In genomic region chr13:40313269-40314200, GRCh38 we compare ENCODE assay signal across 21 cellular contexts.
DNase-seq lines count a peak whose midpoint lies in the region; ATAC-seq and TF ChIP-seq lines count a peak whose summit lies in the region.
"Had no signal": no experiment of that assay in that cellular context is flagged by ENCODE, and none has a peak within 500 bp of the region (broad histone marks: within the 10 kb centered on the region; RNA-seq: fewer than 3 reads in every experiment).

No MANE protein-coding gene starts in this region.

- TF ChIP-seq CTCF in gastroesophageal sphincter (IDR thresholded peaks at IDR 0.05) (no peak), MCF 10A (IDR thresholded peaks at IDR 0.05; ENCODE audit: unreplicated experiment) (no peak), nephron progenitor cell (IDR thresholded peaks at IDR 0.05) (no peak)

- ATAC-seq in stimulated activated naive CD8-positive, alpha-beta T cell treated with anti-CD3 and anti-CD28 coated beads, Interleukin-15, amount 100 ng/mL, for 72 hours, result no peak
- peak; percentile 53 for ATAC-seq in gastroesophageal sphincter
- ATAC-seq in aorta (ENCODE audit: low FRiP score), result peak; percentile 53
- ATAC-seq: A549 had no signal

- WGBS in gastroesophageal sphincter (ENCODE audit: low coverage in 1 of 2), 2 donors, result 75 to 83% methylated on average over 10 to 11 of the region's 12 CpGs
- WGBS in mesendoderm (ENCODE audit: extremely low coverage, insufficient coverage, low lambda C conversion rate), result no CpG with 5 or more reads among the region's 12 CpGs
- 89 to 92% methylated on average over 12 of the region's 12 CpGs for WGBS in aorta, 2 donors

- DNase-seq in stimulated activated naive CD8-positive, alpha-beta T cell treated with anti-CD3 and anti-CD28 coated beads, Interleukin-15, amount 100 ng/mL, for 72 hours, result no peak
- DNase-seq in mesendoderm (no peak), aorta (no peak), germinal center (ENCODE audit: low spot score) (no peak), MCF 10A (ENCODE audit: unreplicated experiment) (no peak), nephron progenitor cell (no peak)
- DNase-seq: activated CD8-positive, alpha-beta memory T cell treated with anti-CD3 and anti-CD28 coated beads for 24 hours; amniotic stem cell; kidney; NCI-H1092 treated with DMSO at 0.1 percent for 48 hours; NCI-H82; posterior cingulate gyrus; stimulated activated CD4-positive, alpha-beta T cell treated with anti-CD3 and anti-CD28 coated beads, Interleukin-15, amount 100 ng/mL, for 24 hours; stimulated activated naive CD4-positive, alpha-beta T cell treated with Interleukin-2 at 50 U/mL for 16 hours; WERI-Rb-1 had no signal

- no TSS peak for BruUV-seq in MCF 10A (replicated peaks; lab: Mats Ljungman, UMichigan)

- H2BK15ac ChIP-seq in mesendoderm (replicated peaks; ENCODE audit: low read depth), result peak overlapping the region; percentile 93

- POLR2A ChIA-PET in MCF 10A (lab: Yijun Ruan, JAX), result no interaction called here

- H3K23ac ChIP-seq in mesendoderm (ENCODE audit: low read length), result no peak overlapping the region

- no peaks in the 10 kb centered on the region for H3K36me3 Mint-ChIP-seq in stimulated activated naive CD8-positive, alpha-beta T cell treated with anti-CD3 and anti-CD28 coated beads, Interleukin-15, Interleukin-2, amounts not matched to agents 100 ng/mL and 50 ng/mL, for 24 hours (ENCODE audit: low read depth)
- H3K36me3 Mint-ChIP-seq in MCF 10A (ENCODE audit: insufficient read depth, unreplicated experiment) (peaks cover 6% of the 10 kb centered on the region), nephron progenitor cell (ENCODE audit: low read depth) (no peaks in the 10 kb centered on the region)
- H3K36me3 Mint-ChIP-seq: IgD-negative memory B cell had no signal

- H3K27ac Mint-ChIP-seq in stimulated activated naive CD8-positive, alpha-beta T cell treated with anti-CD3 and anti-CD28 coated beads, Interleukin-15, Interleukin-2, amounts not matched to agents 100 ng/mL and 50 ng/mL, for 24 hours, result peak overlapping the region; percentile 21
- H3K27ac Mint-ChIP-seq in stimulated activated naive CD8-positive, alpha-beta T cell treated with anti-CD3 and anti-CD28 coated beads, Interleukin-15, amount 100 ng/mL, for 72 hours, result no peak overlapping the region
- no peak overlapping the region for H3K27ac Mint-ChIP-seq in MCF 10A (ENCODE audit: low read depth, unreplicated experiment)
- H3K27ac Mint-ChIP-seq in nephron progenitor cell, result no peak overlapping the region

- no peak overlapping the region for H3K4ac ChIP-seq in mesendoderm (ENCODE audit: low read depth, low read length)

- no peak for TF ChIP-seq POLR2A in gastroesophageal sphincter (IDR thresholded peaks at IDR 0.05)

- H3K79me2 ChIP-seq in mesendoderm (ENCODE audit: control insufficient read depth, insufficient read depth, low read length), result no peaks in the 10 kb centered on the region

- peaks cover 0 to 5% (median 0%) of the 10 kb centered on the region in 3 donors for H3K4me1 ChIP-seq in gastroesophageal sphincter
- no peaks in the 10 kb centered on the region for H3K4me1 ChIP-seq in mesendoderm (ENCODE audit: control insufficient read depth, low read depth, low read length)
- H3K4me1 ChIP-seq in aorta (ENCODE audit: control insufficient read depth in 1 of 2, insufficient read depth in 2 of 2, low read length in 2 of 2), result no peaks in the 10 kb centered on the region
- H3K4me1 ChIP-seq: A549 had no signal

- no peak overlapping the region for H3K18ac ChIP-seq in mesendoderm (ENCODE audit: low read length)

- H4K8ac ChIP-seq in mesendoderm (ENCODE audit: low read depth, low read length), result no peak overlapping the region

- no peak overlapping the region for H4K5ac ChIP-seq in mesendoderm (ENCODE audit: low read length)

- no peak overlapping the region for H3K56ac ChIP-seq in mesendoderm (ENCODE audit: low read length)

- H3K27me3 Mint-ChIP-seq in stimulated activated naive CD8-positive, alpha-beta T cell treated with anti-CD3 and anti-CD28 coated beads, Interleukin-15, Interleukin-2, amounts not matched to agents 100 ng/mL and 50 ng/mL, for 24 hours, result no peaks in the 10 kb centered on the region
- no peaks in the 10 kb centered on the region for H3K27me3 Mint-ChIP-seq in stimulated activated naive CD8-positive, alpha-beta T cell treated with anti-CD3 and anti-CD28 coated beads, Interleukin-15, amount 100 ng/mL, for 72 hours
- H3K27me3 Mint-ChIP-seq in MCF 10A (ENCODE audit: insufficient read depth, unreplicated experiment) (no peaks in the 10 kb centered on the region), nephron progenitor cell (ENCODE audit: low read depth, poor library complexity) (no peaks in the 10 kb centered on the region)

- peak overlapping the region in 2 of 4 donors; percentile 2 to 57 for H3K27ac ChIP-seq in gastroesophageal sphincter
- H3K27ac ChIP-seq in mesendoderm (ENCODE audit: low read depth, low read length), result no peak overlapping the region
- no peak overlapping the region for H3K27ac ChIP-seq in aorta (ENCODE audit: low read depth in 1 of 2, low read length in 2 of 2)
- H3K27ac ChIP-seq: A549, C4-2B, epithelial cell of prostate, WERI-Rb-1 had no signal

- intact Hi-C loops in aorta (cut with DNase I), result no loop called here
- intact Hi-C loops in MCF 10A (cut with micrococcal nuclease), result loop anchor here (10.0 kb wide), 1 partner anchor 59 kb away; no protein-coding TSS in a partner anchor

- H2BK120ac ChIP-seq in mesendoderm (ENCODE audit: low read depth, low read length), result no peak overlapping the region

- no peak overlapping the region for H2AK5ac ChIP-seq in mesendoderm (ENCODE audit: low read length)

- no peak overlapping the region for H3K4me2 ChIP-seq in mesendoderm (ENCODE audit: low read length)
- H3K4me2 ChIP-seq: A549 had no signal

- H3K9me3 ChIP-seq in gastroesophageal sphincter, result no peaks in the 10 kb centered on the region
- no peaks in the 10 kb centered on the region for H3K9me3 ChIP-seq in aorta (ENCODE audit: control insufficient read depth, low read length)
- H3K9me3 ChIP-seq: A549 had no signal

- H3K4me3 ChIP-seq in gastroesophageal sphincter, result no peak overlapping the region
- no peak overlapping the region for H3K4me3 ChIP-seq in mesendoderm (ENCODE audit: low read length)
- H3K4me3 ChIP-seq in aorta (ENCODE audit: low read length in 2 of 2), result no peak overlapping the region
- H3K4me3 ChIP-seq: A549 had no signal

- H3K27me3 ChIP-seq in gastroesophageal sphincter (no peaks in the 10 kb centered on the region), mesendoderm (ENCODE audit: insufficient read depth, low read length, poor library complexity) (no peaks in the 10 kb centered on the region), aorta (ENCODE audit: control insufficient read depth in 1 of 2, insufficient read depth in 2 of 2, low read length in 1 of 2) (no peaks in the 10 kb centered on the region)

- no peak overlapping the region for H3K9ac ChIP-seq in mesendoderm (ENCODE audit: low read length)

- H3K79me1 ChIP-seq in mesendoderm (ENCODE audit: low read length), result no peaks in the 10 kb centered on the region

- H3K4me3 Mint-ChIP-seq in stimulated activated naive CD8-positive, alpha-beta T cell treated with anti-CD3 and anti-CD28 coated beads, Interleukin-15, Interleukin-2, amounts not matched to agents 100 ng/mL and 50 ng/mL, for 24 hours, result peak overlapping the region; percentile 42
- no peak overlapping the region for H3K4me3 Mint-ChIP-seq in stimulated activated naive CD8-positive, alpha-beta T cell treated with anti-CD3 and anti-CD28 coated beads, Interleukin-15, amount 100 ng/mL, for 72 hours
- no peak overlapping the region for H3K4me3 Mint-ChIP-seq in MCF 10A (ENCODE audit: unreplicated experiment)
- no peak overlapping the region for H3K4me3 Mint-ChIP-seq in nephron progenitor cell
- H3K4me3 Mint-ChIP-seq: IgD-negative memory B cell had no signal

- no peak for TF ChIP-seq EP300 in gastroesophageal sphincter (IDR thresholded peaks at IDR 0.05)

- peaks cover 56% of the 10 kb centered on the region for H3K4me1 Mint-ChIP-seq in stimulated activated naive CD8-positive, alpha-beta T cell treated with anti-CD3 and anti-CD28 coated beads, Interleukin-15, Interleukin-2, amounts not matched to agents 100 ng/mL and 50 ng/mL, for 24 hours (ENCODE audit: low read depth)
- peaks cover 62% of the 10 kb centered on the region for H3K4me1 Mint-ChIP-seq in stimulated activated naive CD8-positive, alpha-beta T cell treated with anti-CD3 and anti-CD28 coated beads, Interleukin-15, amount 100 ng/mL, for 72 hours
- H3K4me1 Mint-ChIP-seq in MCF 10A (ENCODE audit: insufficient read depth, unreplicated experiment) (peaks cover 6% of the 10 kb centered on the region), nephron progenitor cell (peaks cover 15% of the 10 kb centered on the region)

- no peaks in the 10 kb centered on the region for H3K9me3 Mint-ChIP-seq in stimulated activated naive CD8-positive, alpha-beta T cell treated with anti-CD3 and anti-CD28 coated beads, Interleukin-15, Interleukin-2, amounts not matched to agents 100 ng/mL and 50 ng/mL, for 24 hours
- peaks cover 0 to 1% of the 10 kb centered on the region in 2 donors for H3K9me3 Mint-ChIP-seq in stimulated activated naive CD8-positive, alpha-beta T cell treated with anti-CD3 and anti-CD28 coated beads, Interleukin-15, amount 100 ng/mL, for 72 hours
- H3K9me3 Mint-ChIP-seq in MCF 10A (ENCODE audit: unreplicated experiment) (no peaks in the 10 kb centered on the region), nephron progenitor cell (no peaks in the 10 kb centered on the region)
- H3K9me3 Mint-ChIP-seq: IgD-negative memory B cell had no signal

- CTCF ChIA-PET in MCF 10A (lab: Yijun Ruan, JAX), result interaction anchor here (1.0 kb wide), 1 partner anchor 19 kb away, joined by 3 read pairs; no protein-coding TSS in a partner anchor

- no peaks in the 10 kb centered on the region for H3K36me3 ChIP-seq in gastroesophageal sphincter
- no peaks in the 10 kb centered on the region for H3K36me3 ChIP-seq in mesendoderm (ENCODE audit: control insufficient read depth, insufficient read depth, low read length)
- H3K36me3 ChIP-seq in aorta (ENCODE audit: control insufficient read depth in 1 of 2, insufficient read depth in 2 of 2, low read length in 1 of 2), result no peaks in the 10 kb centered on the region
- H3K36me3 ChIP-seq: WERI-Rb-1 had no signal

- H2BK5ac ChIP-seq in mesendoderm (ENCODE audit: low read length), result no peak overlapping the region
